ENCODE assay signal across 24 cellular contexts in genomic region chr10:89151857-89152256, GRCh38.
DNase-seq lines count a peak whose midpoint lies in the region; ATAC-seq and TF ChIP-seq lines count a peak whose summit lies in the region.
"Had no signal": no experiment of that assay in that cellular context is flagged by ENCODE, and none has a peak within 500 bp of the region (broad histone marks: within the 10 kb centered on the region; RNA-seq: fewer than 3 reads in every experiment).

No MANE protein-coding gene starts in this region.

- TF ChIP-seq CTCF in epithelial cell of esophagus (IDR thresholded peaks at IDR 0.05; ENCODE audit: insufficient read depth, low read depth, low read length, missing control alignments), result no peak

- DNase-seq in EH (ENCODE audit: low read depth), result peak; percentile 70
- DNase-seq in NCI-H146 (lab: John Stamatoyannopoulos, UW), result peak; percentile 19
- DNase-seq in epithelial cell of esophagus (ENCODE audit: low read depth), result peak; percentile 29
- DNase-seq in OCI-M2 (lab: John Stamatoyannopoulos, UW; ENCODE audit: unreplicated experiment), result no peak
- no peak for DNase-seq in activated CD4-positive, alpha-beta T cell treated with anti-CD3 and anti-CD28 coated beads for 1 hour
- DNase-seq in glomerular visceral epithelial cell (ENCODE audit: extremely low spot score), result no peak
- DNase-seq: activated B cell treated with CpG ODN at 0.5 μM for 24 hours; activated CD8-positive, alpha-beta T cell treated with anti-CD3 and anti-CD28 coated beads for 36 hours; activated effector memory CD4-positive, alpha-beta T cell treated with Interleukin-2 at 50 U/mL for 16 hours; activated naive CD8-positive, alpha-beta T cell treated with anti-CD3 and anti-CD28 coated beads, Interleukin-2, amount 50 U/mL, for 24 hours; activated T-cell treated with anti-CD3 and anti-CD28 coated beads for 4 hours; C1 segment of cervical spinal cord; dermis blood vessel endothelial cell; DND-41; left colon; NCI-H1105 treated with DMSO at 0.1 percent for 48 hours; NCI-H2081 treated with DMSO at 0.1 percent for 48 hours; NCI-H446; T-helper 9 cell; transverse colon had no signal

- no peak for ATAC-seq in HG02798 (IDR thresholded peaks at IDR 0.05; ENCODE audit: poor library complexity, unreplicated experiment)
- ATAC-seq: activated CD8-positive, alpha-beta T cell treated with anti-CD3 and anti-CD28 coated beads for 36 hours; activated naive CD8-positive, alpha-beta T cell treated with anti-CD3 and anti-CD28 coated beads, Interleukin-2, amount 50 U/mL, for 24 hours; HCT116; left colon had no signal

- H3K4me3 ChIP-seq in epithelial cell of esophagus (ENCODE audit: low read length), result no peak overlapping the region
- H3K4me3 ChIP-seq: cardiac muscle cell, prostate gland, transverse colon had no signal

Comparison
In these comparisons a context has a peak if more than half of its experiments do, and no peak if none do; other contexts are left out.
1. DNase-seq: peak in EH (single experiment), NCI-H146 (single experiment) and epithelial cell of esophagus (single experiment); none in OCI-M2 (single experiment), activated CD4-positive, alpha-beta T cell treated with anti-CD3 and anti-CD28 coated beads for 1 hour (single experiment) and glomerular visceral epithelial cell (single experiment).